17 cellular contexts compared by ENCODE assay signal in the genomic region with DNA sequence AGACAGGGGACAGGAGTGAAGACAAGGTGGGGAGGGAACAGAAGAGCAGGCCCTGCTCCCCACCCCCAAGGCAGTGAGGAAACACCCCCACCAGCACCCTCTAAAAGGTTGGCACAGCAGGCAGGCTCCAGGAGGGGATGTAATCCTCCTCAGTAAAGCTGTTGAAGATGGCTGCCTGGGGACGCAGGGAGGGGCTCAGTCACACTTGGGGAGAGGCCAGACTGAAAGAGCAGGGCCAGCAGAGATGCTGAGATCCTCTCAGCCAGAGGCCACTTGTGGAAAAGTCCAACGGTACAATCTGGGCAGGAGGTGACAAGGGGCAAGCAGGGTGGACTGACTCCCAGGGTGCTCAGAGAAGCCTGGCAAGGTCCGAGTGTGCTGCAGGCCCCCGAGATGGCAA.
A peak's percentile ranks its signal among the peaks of the same experiment; 100 is the strongest.
DNase-seq lines count a peak whose midpoint lies in the region; ATAC-seq, FAIRE-seq and TF ChIP-seq lines count a peak whose summit lies in the region.
"Had no signal": no experiment of that assay in that cellular context is flagged by ENCODE, and none has a peak within 500 bp of the region (broad histone marks: within the 10 kb centered on the region; RNA-seq: fewer than 3 reads in every experiment).

No MANE protein-coding gene starts in this region.

- H2AFZ ChIP-seq in OCI-LY7 (ENCODE audit: low read length) = peak overlapping the region; percentile 15; the same call in 1 of the 2 replicates

- H3K27me3 ChIP-seq in BLaER1 treated with 17β-estradiol and CSF1 and Interleukin-3, amounts not matched to agents 10 nM and 100 nM = no peaks in the 10 kb centered on the region
- H3K27me3 ChIP-seq in A673 (replicated peaks; ENCODE audit: insufficient read depth, low read depth, low read length, poor library complexity) = no peaks in the 10 kb centered on the region
- H3K27me3 ChIP-seq: foreskin keratinocyte, vagina had no signal

- peak overlapping the region in 9 of 11 experiments; percentile 27 to 64 (median 49); a peak in 14 of 22 replicates for H3K27ac ChIP-seq in BLaER1 treated with 17β-estradiol and CSF1 and Interleukin-3, amounts not matched to agents 10 nM and 100 nM
- H3K27ac ChIP-seq in OCI-LY7 (ENCODE audit: low read depth, low read length, poor library complexity, severe bottlenecking) = peak overlapping the region; percentile 95
- H3K27ac ChIP-seq in kidney (ENCODE audit: low read depth in 2 of 2, low read length in 2 of 2) = no peak overlapping the region
- H3K27ac ChIP-seq in A673 (ENCODE audit: low read depth, low read length, poor library complexity, severe bottlenecking) = no peak overlapping the region
- H3K27ac ChIP-seq: foreskin keratinocyte, vagina had no signal

- H3K79me2 ChIP-seq in OCI-LY7 (ENCODE audit: insufficient read depth, low read depth, low read length) = peaks cover 3% of the 10 kb centered on the region; the same call in 1 of the 2 replicates

- H3K4me2 ChIP-seq in BLaER1 treated with 17β-estradiol and CSF1 and Interleukin-3, amounts not matched to agents 10 nM and 100 nM = peak overlapping the region; percentile 69 to 88 (median 77)
- peak overlapping the region; percentile 78 for H3K4me2 ChIP-seq in OCI-LY7 (ENCODE audit: low read length)

- no peak for FAIRE-seq in kidney (lab: Jason Lieb, UNC)

- no peak overlapping the region for H3K4me3 ChIP-seq in BLaER1 treated with 17β-estradiol and CSF1 and Interleukin-3, amounts not matched to agents 10 nM and 100 nM
- H3K4me3 ChIP-seq in OCI-LY7 (ENCODE audit: low read depth, low read length, poor library complexity, severe bottlenecking) (peak overlapping the region; percentile 37), kidney (ENCODE audit: low read length in 2 of 2) (no peak overlapping the region), A673 (ENCODE audit: low read depth, low read length, poor library complexity, severe bottlenecking) (no peak overlapping the region)
- H3K4me3 ChIP-seq: vagina had no signal

- no peak for ATAC-seq in HG03039 (IDR thresholded peaks at IDR 0.05; ENCODE audit: unreplicated experiment)
- ATAC-seq: activated CD8-positive, alpha-beta T cell treated with anti-CD3 and anti-CD28 coated beads, Interleukin-2, amount 10 ng/mL, durations not matched to agents 7 days and 5 days; foreskin keratinocyte; left lobe of liver had no signal

- H3K9me3 ChIP-seq in BLaER1 treated with 17β-estradiol and CSF1 and Interleukin-3, amounts not matched to agents 10 nM and 100 nM (replicated peaks in 1 of 11) = peaks cover 11 to 21% (median 15%) of the 10 kb centered on the region in 11 experiments
- H3K9me3 ChIP-seq in OCI-LY7 (ENCODE audit: low read length) = peaks cover 10% of the 10 kb centered on the region
- no peaks in the 10 kb centered on the region for H3K9me3 ChIP-seq in kidney (ENCODE audit: control insufficient read depth in 1 of 2, low read length in 2 of 2)
- H3K9me3 ChIP-seq in A673 (ENCODE audit: low read depth, low read length, poor library complexity, severe bottlenecking) = peaks cover 11% of the 10 kb centered on the region

- H3K9me3 Mint-ChIP-seq in Calu3 (ENCODE audit: low read depth, unreplicated experiment) = peaks cover 4% of the 10 kb centered on the region

- H3K27me3 Mint-ChIP-seq in Calu3 (ENCODE audit: unreplicated experiment) = no peaks in the 10 kb centered on the region

- CTCF ChIA-PET in Calu3 (lab: Charles Lee) (no interaction called here), OCI-LY7 (lab: Charles Lee; ENCODE audit: unreplicated experiment) (no interaction called here), A673 (lab: Charles Lee) (no interaction called here)

- peaks cover 4% of the 10 kb centered on the region for H3K36me3 Mint-ChIP-seq in Calu3 (ENCODE audit: insufficient read depth, unreplicated experiment)

- DNase-seq in Calu3 = no peak
- DNase-seq in OCI-LY7 (ENCODE audit: low spot score) = no peak
- peak; percentile 53 for DNase-seq in kidney
- DNase-seq in A673 (ENCODE audit: low spot score) = no peak
- no peak for DNase-seq in NCI-H2029 (lab: John Stamatoyannopoulos, UW)
- DNase-seq: activated CD4-positive, CD25-positive, alpha-beta regulatory T cell; activated CD8-positive, alpha-beta T cell treated with anti-CD3 and anti-CD28 coated beads, Interleukin-2, amount 10 ng/mL, durations not matched to agents 7 days and 5 days; cortex of kidney; foreskin keratinocyte; NCI-H1436; nucleus accumbens; stimulated activated CD4-positive, alpha-beta T cell treated with anti-CD3 and anti-CD28 coated beads, Interleukin-1b, Interleukin-23, amount 100 ng/mL, for 48 hours had no signal

- H3K4me1 Mint-ChIP-seq in Calu3 (ENCODE audit: low read depth, unreplicated experiment) = peaks cover 54% of the 10 kb centered on the region

- no peak overlapping the region for H3K4me3 Mint-ChIP-seq in Calu3 (ENCODE audit: low read depth, unreplicated experiment)
- H3K4me3 Mint-ChIP-seq: activated CD8-positive, alpha-beta T cell treated with anti-CD3 and anti-CD28 coated beads, Interleukin-2, amount 10 ng/mL, durations not matched to agents 7 days and 5 days; T-helper 1 cell treated with Interleukin-12 subunit alpha and Interleukin-12 subunit beta and Interleukin-4 antibody, amounts not matched to agents 30 μg/mL and 1 μg/mL, for 36 hours had no signal

- peaks cover 0 to 3% (median 0%) of the 10 kb centered on the region in 11 experiments; a peak in 3 of 22 replicates for H3K36me3 ChIP-seq in BLaER1 treated with 17β-estradiol and CSF1 and Interleukin-3, amounts not matched to agents 10 nM and 100 nM
- H3K36me3 ChIP-seq in OCI-LY7 (ENCODE audit: insufficient read depth, low read length) (peaks cover 10% of the 10 kb centered on the region), kidney (ENCODE audit: control insufficient read depth in 1 of 2, insufficient read depth in 2 of 2, low read length in 2 of 2) (no peaks in the 10 kb centered on the region), A673 (ENCODE audit: insufficient read depth, low read length, poor library complexity, severe bottlenecking) (no peaks in the 10 kb centered on the region)
- H3K36me3 ChIP-seq: vagina had no signal

- TF ChIP-seq CTCF in Calu3 (IDR thresholded peaks at IDR 0.05; ENCODE audit: unreplicated experiment) = no peak
- no peak for TF ChIP-seq CTCF in OCI-LY7 (conservative IDR thresholded peaks at IDR 0.05; ENCODE audit: low read length)
- TF ChIP-seq CTCF in kidney (IDR thresholded peaks at IDR 0.05; ENCODE audit: borderline replicate concordance, extremely low read depth, insufficient read depth) = no peak
- TF ChIP-seq CTCF in A673 (conservative IDR thresholded peaks at IDR 0.05; ENCODE audit: low read depth, low read length) = no peak

- intact Hi-C loops in Calu3 (cut with micrococcal nuclease; ENCODE audit: unreplicated experiment) (loop anchor here (2.0 to 5.0 kb wide), 3 partner anchors 50 to 100 kb away; no protein-coding TSS in a partner anchor), OCI-LY7 (cut with micrococcal nuclease; ENCODE audit: unreplicated experiment) (loop anchor here (2.0 to 10.0 kb wide), 2 partner anchors 292 to 892 kb away; no protein-coding TSS in a partner anchor), kidney (cut with DNase I) (no loop called here), A673 (cut with micrococcal nuclease; ENCODE audit: unreplicated experiment) (no loop called here)

- H3K27ac Mint-ChIP-seq in Calu3 (ENCODE audit: unreplicated experiment) = peak overlapping the region; percentile 31
- H3K27ac Mint-ChIP-seq: activated CD8-positive, alpha-beta T cell treated with anti-CD3 and anti-CD28 coated beads, Interleukin-2, amount 10 ng/mL, durations not matched to agents 7 days and 5 days; T-helper 1 cell treated with Interleukin-12 subunit alpha and Interleukin-12 subunit beta and Interleukin-4 antibody, amounts not matched to agents 30 μg/mL and 1 μg/mL, for 36 hours had no signal

- POLR2A ChIA-PET in OCI-LY7 (lab: Charles Lee) = interaction anchor here (0.9 to 12.8 kb wide), 3 partner anchors 16 to 154 kb away, joined by 3 to 107 read pairs (median 74); partner anchors contain the start of gene ID2
- POLR2A ChIA-PET in A673 (lab: Charles Lee; ENCODE audit: low non-redundant PET) = no interaction called here

- BruUV-seq in Calu3 (replicated peaks; lab: Mats Ljungman, UMichigan) = no TSS peak
- no TSS peak for BruUV-seq in OCI-LY7 (replicated peaks; lab: Mats Ljungman, UMichigan)
- BruUV-seq in A673 (replicated peaks; lab: Mats Ljungman, UMichigan) = no TSS peak

- no peak overlapping the region for H3K9ac ChIP-seq in BLaER1 treated with 17β-estradiol and CSF1 and Interleukin-3, amounts not matched to agents 10 nM and 100 nM
- H3K9ac ChIP-seq in kidney (ENCODE audit: low read length in 2 of 2) = no peak overlapping the region

- H3K9me2 ChIP-seq in OCI-LY7 (ENCODE audit: insufficient read depth, low read length) = no peaks in the 10 kb centered on the region

- H3K4me1 ChIP-seq in BLaER1 treated with 17β-estradiol and CSF1 and Interleukin-3, amounts not matched to agents 10 nM and 100 nM = peaks cover 73 to 88% (median 85%) of the 10 kb centered on the region in 10 experiments
- H3K4me1 ChIP-seq in OCI-LY7 (ENCODE audit: insufficient read depth, low read length, poor library complexity, severe bottlenecking) (peaks cover 88% of the 10 kb centered on the region), kidney (ENCODE audit: control insufficient read depth in 1 of 2, insufficient read depth in 1 of 2, low read depth in 1 of 2, low read length in 2 of 2) (peaks cover 11 to 24% of the 10 kb centered on the region in 2 donors), A673 (ENCODE audit: insufficient read depth, low read length, poor library complexity, severe bottlenecking) (peaks cover 18% of the 10 kb centered on the region)
- H3K4me1 ChIP-seq: foreskin keratinocyte had no signal

- no peaks in the 10 kb centered on the region for H4K20me1 ChIP-seq in BLaER1 treated with 17β-estradiol and CSF1 and Interleukin-3, amounts not matched to agents 10 nM and 100 nM
- no peaks in the 10 kb centered on the region for H4K20me1 ChIP-seq in OCI-LY7 (ENCODE audit: insufficient read depth, low read length)

Comparison
In these comparisons a context has a peak if more than half of its experiments do, and no peak if none do; other contexts are left out.
1. H3K27ac ChIP-seq: peak in BLaER1 treated with 17β-estradiol and CSF1 and Interleukin-3, amounts not matched to agents 10 nM and 100 nM (9 of 11) and OCI-LY7 (single experiment); none in kidney (0 of 2) and A673 (single experiment).
2. intact Hi-C loops: an anchor here in Calu3 (2.0 to 5.0 kb wide) and OCI-LY7 (2.0 to 10.0 kb wide); none called in kidney and A673.